8 cellular contexts compared by ENCODE assay signal in genomic region chr2:17976871-17977746, GRCh38.
A peak's percentile ranks its signal among the peaks of the same experiment; 100 is the strongest.
DNase-seq lines count a peak whose midpoint lies in the region; ATAC-seq, FAIRE-seq and TF ChIP-seq lines count a peak whose summit lies in the region.

No MANE protein-coding gene starts in this region.

- DNase-seq in GM23248 (peak; percentile 97), astrocyte of the hippocampus (ENCODE audit: low read depth, low spot score) (peak; percentile 97), right cardiac atrium (no peak), small intestine (peak; percentile 2), kidney (no peak), SHP77 treated with DMSO at 0.1 percent for 48 hours (lab: John Stamatoyannopoulos, UW) (no peak), GM19240 (ENCODE audit: insufficient read length, low spot score) (no peak)

- H3K36me3 ChIP-seq in GM23248 (ENCODE audit: low read depth) (no peaks in the 10 kb centered on the region), small intestine (ENCODE audit: control insufficient read depth in 2 of 2, insufficient read depth in 2 of 2, low read length in 2 of 2) (no peaks in the 10 kb centered on the region), kidney (ENCODE audit: control insufficient read depth in 1 of 2, insufficient read depth in 2 of 2, low read length in 2 of 2) (no peaks in the 10 kb centered on the region)

- H3K9me2 ChIP-seq in GM23248 (ENCODE audit: insufficient read depth), result no peaks in the 10 kb centered on the region

- H3K79me2 ChIP-seq in GM23248 (ENCODE audit: insufficient read depth), result no peaks in the 10 kb centered on the region

- ATAC-seq in right cardiac atrium (peak; percentile 63 to 75), HG02610 (IDR thresholded peaks at IDR 0.05; ENCODE audit: unreplicated experiment) (no peak)

- peak overlapping the region; percentile 61 for H3K4me2 ChIP-seq in GM23248 (ENCODE audit: unreplicated experiment)

- intact Hi-C loops in right cardiac atrium (cut with DNase I) (no loop called here), kidney (cut with DNase I) (no loop called here)

- 1 to 5% methylated on average over 6 of the region's 6 CpGs for WGBS in GM23248 (ENCODE audit: low coverage in 1 of 2, low lambda C conversion rate in 2 of 2, missing lambda C conversion rate in 2 of 2), 2 experiments
- WGBS in right cardiac atrium, result 57% methylated on average over 6 of the region's 6 CpGs
- 58 to 83% (median 79%) methylated on average over 6 of the region's 6 CpGs for WGBS in small intestine, 3 donors

- H2AFZ ChIP-seq in GM23248, result peak overlapping the region; percentile 18

- peaks cover 44% of the 10 kb centered on the region for H3F3A ChIP-seq in GM23248 (ENCODE audit: insufficient read depth)

- peak overlapping the region; percentile 89 for H3K27ac ChIP-seq in GM23248
- H3K27ac ChIP-seq in right cardiac atrium (ENCODE audit: low read length), result no peak overlapping the region
- H3K27ac ChIP-seq in small intestine (ENCODE audit: low read depth in 1 of 2, low read length in 1 of 2), result peak overlapping the region in 1 of 2 donors; percentile 77
- peak overlapping the region in 1 of 2 donors; percentile 59 for H3K27ac ChIP-seq in kidney (ENCODE audit: low read depth in 2 of 2, low read length in 2 of 2)

- FAIRE-seq in small intestine (lab: Jason Lieb, UNC), result no peak
- FAIRE-seq in kidney (lab: Jason Lieb, UNC), result no peak

- H3K9me3 ChIP-seq in GM23248 (ENCODE audit: low read depth) (no peaks in the 10 kb centered on the region), right cardiac atrium (ENCODE audit: control insufficient read depth, low read length) (no peaks in the 10 kb centered on the region), small intestine (ENCODE audit: control insufficient read depth, low read depth) (no peaks in the 10 kb centered on the region), kidney (ENCODE audit: control insufficient read depth in 1 of 2, low read length in 2 of 2) (no peaks in the 10 kb centered on the region)

- H3K27me3 ChIP-seq in GM23248 (replicated peaks; ENCODE audit: insufficient read depth), result no peaks in the 10 kb centered on the region
- no peaks in the 10 kb centered on the region for H3K27me3 ChIP-seq in right cardiac atrium (ENCODE audit: control insufficient read depth, insufficient read depth)
- no peaks in the 10 kb centered on the region for H3K27me3 ChIP-seq in small intestine (ENCODE audit: control insufficient read depth in 2 of 2, insufficient read depth in 2 of 2, low read length in 2 of 2)

- TF ChIP-seq CTCF in kidney (IDR thresholded peaks at IDR 0.05; ENCODE audit: borderline replicate concordance, extremely low read depth, insufficient read depth), result no peak

- in situ Hi-C loops in GM23248 (cut with MboI), result no loop called here

- no peaks in the 10 kb centered on the region for H4K20me1 ChIP-seq in GM23248 (ENCODE audit: insufficient read depth)

- H3K4me3 ChIP-seq in GM23248, result peak overlapping the region; percentile 29
- no peak overlapping the region for H3K4me3 ChIP-seq in right cardiac atrium (ENCODE audit: low read length)
- no peak overlapping the region for H3K4me3 ChIP-seq in small intestine (ENCODE audit: low read depth in 1 of 2, low read length in 2 of 2)
- no peak overlapping the region for H3K4me3 ChIP-seq in kidney (ENCODE audit: low read length in 2 of 2)

- H3K9ac ChIP-seq in GM23248, result peak overlapping the region; percentile 58
- H3K9ac ChIP-seq in kidney (ENCODE audit: low read length in 2 of 2), result no peak overlapping the region

- H3K4me1 ChIP-seq in GM23248 (ENCODE audit: insufficient read depth) (peaks cover 44% of the 10 kb centered on the region), right cardiac atrium (ENCODE audit: control insufficient read depth, insufficient read depth, low read length) (no peaks in the 10 kb centered on the region), small intestine (ENCODE audit: control insufficient read depth in 2 of 2, insufficient read depth in 1 of 2, low read depth in 1 of 2, low read length in 1 of 2) (no peaks in the 10 kb centered on the region), kidney (ENCODE audit: control insufficient read depth in 1 of 2, insufficient read depth in 1 of 2, low read depth in 1 of 2, low read length in 2 of 2) (peaks cover 0 to 7% of the 10 kb centered on the region in 2 donors)

Comparison
In these comparisons a context has a peak if more than half of its experiments do, and no peak if none do; other contexts are left out.
1. DNase-seq: peak in GM23248 (single experiment), astrocyte of the hippocampus (single experiment) and small intestine (single experiment); none in right cardiac atrium (0 of 3), kidney (single experiment), SHP77 treated with DMSO at 0.1 percent for 48 hours (single experiment) and GM19240 (single experiment).